In the genomic region with DNA sequence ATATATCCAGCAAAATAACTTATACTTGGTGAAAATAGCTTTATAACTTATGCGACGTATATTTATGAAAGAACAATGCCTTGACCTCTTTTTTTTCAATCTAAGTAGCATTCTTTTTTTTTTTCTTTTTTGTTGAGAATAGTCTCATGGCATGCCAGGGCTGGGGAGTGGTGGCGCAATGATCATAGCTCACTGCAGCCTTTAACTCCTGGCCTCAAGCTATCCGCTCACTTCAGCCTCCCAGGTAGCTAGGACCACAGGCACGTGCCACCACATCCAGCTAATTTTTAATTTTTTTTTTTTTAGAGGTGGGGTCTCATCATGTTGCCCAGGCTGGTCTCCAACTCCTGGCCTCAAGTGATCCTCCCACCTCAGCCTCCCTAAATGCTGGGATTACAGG, we compare ENCODE assay signal across 14 cellular contexts. TPM values are rescaled to one million over a fixed set of nuclear protein-coding genes. Genes with fewer than 3 reads are reported as not detected.
A peak's percentile ranks its signal among the peaks of the same experiment; 100 is the strongest.
DNase-seq lines count a peak whose midpoint lies in the region; ATAC-seq and TF ChIP-seq lines count a peak whose summit lies in the region.
"Had no signal": no experiment of that assay in that cellular context is flagged by ENCODE, and none has a peak within 500 bp of the region (broad histone marks: within the 10 kb centered on the region; RNA-seq: fewer than 3 reads in every experiment).

No MANE protein-coding gene starts in this region.

- no peak overlapping the region for H3K4me3 ChIP-seq in trophoblast cell (ENCODE audit: low read depth, low read length)

- intact Hi-C loops in CD4-positive, alpha-beta T cell (cut with DNase I, micrococcal nuclease) = no loop called here

- no peaks in the 10 kb centered on the region for H3K27me3 Mint-ChIP-seq in CD4-positive, alpha-beta T cell
- no peaks in the 10 kb centered on the region for H3K27me3 Mint-ChIP-seq in effector memory CD8-positive, alpha-beta T cell

- no CpG with 5 or more reads among the region's 5 CpGs for WGBS in trophoblast cell (ENCODE audit: extremely low coverage, insufficient coverage, insufficient read length)

- no peak overlapping the region for H2BK120ac ChIP-seq in trophoblast cell (ENCODE audit: insufficient read depth, low read length, poor library complexity)

- peaks cover 2% of the 10 kb centered on the region for H3K79me1 ChIP-seq in trophoblast cell (ENCODE audit: low read length)

- no peak overlapping the region for H3K23ac ChIP-seq in trophoblast cell (ENCODE audit: low read length)

- no peak overlapping the region for H4K8ac ChIP-seq in trophoblast cell (ENCODE audit: low read depth, low read length)

- CTCF ChIA-PET in CD4-positive, alpha-beta T cell (lab: Charles Lee) = interaction anchor here (0.9 to 3.5 kb wide), 6 partner anchors 12 to 42 kb away, joined by 3 to 9 read pairs (median 3); no protein-coding TSS in a partner anchor

- no peak overlapping the region for H2BK12ac ChIP-seq in trophoblast cell (ENCODE audit: low read length)

- no peaks in the 10 kb centered on the region for H3K36me3 ChIP-seq in trophoblast cell (ENCODE audit: control insufficient read depth in 1 of 2, insufficient read depth in 2 of 2, low read length in 2 of 2)

- peaks cover 84% of the 10 kb centered on the region for H3K4me1 Mint-ChIP-seq in CD4-positive, alpha-beta T cell (ENCODE audit: low read depth)
- peaks cover 41 to 66% of the 10 kb centered on the region in 2 donors for H3K4me1 Mint-ChIP-seq in effector memory CD8-positive, alpha-beta T cell (ENCODE audit: low read depth in 2 of 2)

- H3K27me3 ChIP-seq in CD4-positive, alpha-beta T cell (ENCODE audit: control insufficient read depth, insufficient read depth, low read length) = no peaks in the 10 kb centered on the region
- no peaks in the 10 kb centered on the region for H3K27me3 ChIP-seq in trophoblast cell (ENCODE audit: insufficient read depth, low read length)

- H3K36me3 Mint-ChIP-seq in CD4-positive, alpha-beta T cell (ENCODE audit: low read depth) = peaks cover 39% of the 10 kb centered on the region
- H3K36me3 Mint-ChIP-seq in effector memory CD8-positive, alpha-beta T cell (ENCODE audit: insufficient read depth) = peaks cover 46% of the 10 kb centered on the region

- ATAC-seq in CD4-positive, alpha-beta T cell (ENCODE audit: poor library complexity) = no peak
- peak; percentile 40 for ATAC-seq in effector memory CD8-positive, alpha-beta T cell (replicated peaks)
- ATAC-seq in SK-N-SH treated with all-trans-retinoic acid at 6 μM for 48 hours = no peak

- no peak overlapping the region for H4K12ac ChIP-seq in trophoblast cell (ENCODE audit: low read depth, low read length)

- no peak overlapping the region for H2BK5ac ChIP-seq in trophoblast cell (ENCODE audit: low read depth, low read length, poor library complexity)

- peaks cover 4 to 6% of the 10 kb centered on the region in 2 experiments for H3K4me1 ChIP-seq in trophoblast cell (ENCODE audit: control insufficient read depth in 1 of 2, insufficient read depth in 2 of 2, low read length in 2 of 2)

- peak overlapping the region; percentile 85 for H3K27ac Mint-ChIP-seq in CD4-positive, alpha-beta T cell
- H3K27ac Mint-ChIP-seq in effector memory CD8-positive, alpha-beta T cell = peak overlapping the region; percentile 84 to 87

- no peaks in the 10 kb centered on the region for H3K9me3 ChIP-seq in CD4-positive, alpha-beta T cell (ENCODE audit: control insufficient read depth, low read length)
- peaks cover 1% of the 10 kb centered on the region for H3K9me3 ChIP-seq in trophoblast cell (ENCODE audit: insufficient read depth, low read depth, low read length)

- H3K4ac ChIP-seq in trophoblast cell (ENCODE audit: low read depth, low read length) = no peak overlapping the region

- peak overlapping the region; percentile 38 for H3K4me3 Mint-ChIP-seq in CD4-positive, alpha-beta T cell
- peak overlapping the region; percentile 41 to 68 for H3K4me3 Mint-ChIP-seq in effector memory CD8-positive, alpha-beta T cell

- no peak for DNase-seq in CD4-positive, alpha-beta T cell
- DNase-seq in NCI-H226 = peak; percentile 53
- no peak for DNase-seq in effector memory CD8-positive, alpha-beta T cell
- DNase-seq in trophoblast cell = peak; percentile 85 to 88
- DNase-seq in epidermal melanocyte (ENCODE audit: insufficient read length, low spot score) = no peak
- DNase-seq in NCI-H2081 (lab: John Stamatoyannopoulos, UW) = no peak
- DNase-seq: activated T-cell treated with anti-CD3 and anti-CD28 coated beads for 4 hours; CD8-positive, alpha-beta T cell; effector CD4-positive, alpha-beta T cell; NCI-H187 treated with DMSO at 0.1 percent for 48 hours; NCI-H82; stimulated activated CD4-positive, alpha-beta T cell treated with anti-CD3 and anti-CD28 coated beads, Interleukin-2, amount 100 ng/mL, for 48 hours had no signal

- no peaks in the 10 kb centered on the region for H3K9me3 Mint-ChIP-seq in CD4-positive, alpha-beta T cell
- no peaks in the 10 kb centered on the region for H3K9me3 Mint-ChIP-seq in effector memory CD8-positive, alpha-beta T cell
- H3K9me3 Mint-ChIP-seq: CD8-positive, alpha-beta T cell had no signal

- H2AK5ac ChIP-seq in trophoblast cell (ENCODE audit: low read length) = no peak overlapping the region

- H3K4me2 ChIP-seq in trophoblast cell (ENCODE audit: low read length) = no peak overlapping the region

- no peak overlapping the region for H3K9ac ChIP-seq in trophoblast cell (ENCODE audit: low read length)

- no peak overlapping the region for H3K14ac ChIP-seq in trophoblast cell (ENCODE audit: low read length)

- POLR2A ChIA-PET in CD4-positive, alpha-beta T cell (lab: Charles Lee) = interaction anchor here (0.8 to 12.0 kb wide), 10 partner anchors 8 to 185 kb away, joined by 3 to 176 read pairs (median 6); a partner anchor contains a TSS

- TF ChIP-seq CTCF in CD4-positive, alpha-beta T cell (IDR thresholded peaks at IDR 0.05) = no peak

- no peak overlapping the region for H2AFZ ChIP-seq in trophoblast cell (ENCODE audit: insufficient read depth, low read length, poor library complexity)

- H3K79me2 ChIP-seq in trophoblast cell (ENCODE audit: control insufficient read depth, insufficient read depth, low read length, poor library complexity) = no peaks in the 10 kb centered on the region

- no peak overlapping the region for H3K18ac ChIP-seq in trophoblast cell (ENCODE audit: low read length)

- H4K91ac ChIP-seq in trophoblast cell (ENCODE audit: low read depth, low read length) = no peak overlapping the region

- H3K27ac ChIP-seq in CD4-positive, alpha-beta T cell (ENCODE audit: low read depth, low read length) = no peak overlapping the region
- H3K27ac ChIP-seq in trophoblast cell (ENCODE audit: low read depth, low read length) = no peak overlapping the region
- H3K27ac ChIP-seq: VCaP had no signal

TF ChIP-seq in SK-N-SH treated with all-trans-retinoic acid at 6 μM for 48 hours, 23 proteins besides CTCF, POLR2A, EP300 and RAD21:
- TF ChIP-seq, protein P1, sequence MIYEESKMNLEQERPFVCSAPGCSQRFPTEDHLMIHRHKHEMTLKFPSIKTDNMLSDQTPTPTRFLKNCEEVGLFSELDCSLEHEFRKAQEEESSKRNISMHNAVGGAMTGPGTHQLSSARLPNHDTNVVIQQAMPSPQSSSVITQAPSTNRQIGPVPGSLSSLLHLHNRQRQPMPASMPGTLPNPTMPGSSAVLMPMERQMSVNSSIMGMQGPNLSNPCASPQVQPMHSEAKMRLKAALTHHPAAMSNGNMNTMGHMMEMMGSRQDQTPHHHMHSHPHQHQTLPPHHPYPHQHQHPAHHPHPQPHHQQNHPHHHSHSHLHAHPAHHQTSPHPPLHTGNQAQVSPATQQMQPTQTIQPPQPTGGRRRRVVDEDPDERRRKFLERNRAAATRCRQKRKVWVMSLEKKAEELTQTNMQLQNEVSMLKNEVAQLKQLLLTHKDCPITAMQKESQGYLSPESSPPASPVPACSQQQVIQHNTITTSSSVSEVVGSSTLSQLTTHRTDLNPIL (CRISPR knock-in tag; IDR thresholded peaks at IDR 0.05; ENCODE audit: low read depth) = no peak
- TF ChIP-seq ZNF8 (CRISPR knock-in tag; IDR thresholded peaks at IDR 0.05) = no peak
- TF ChIP-seq, protein P2, sequence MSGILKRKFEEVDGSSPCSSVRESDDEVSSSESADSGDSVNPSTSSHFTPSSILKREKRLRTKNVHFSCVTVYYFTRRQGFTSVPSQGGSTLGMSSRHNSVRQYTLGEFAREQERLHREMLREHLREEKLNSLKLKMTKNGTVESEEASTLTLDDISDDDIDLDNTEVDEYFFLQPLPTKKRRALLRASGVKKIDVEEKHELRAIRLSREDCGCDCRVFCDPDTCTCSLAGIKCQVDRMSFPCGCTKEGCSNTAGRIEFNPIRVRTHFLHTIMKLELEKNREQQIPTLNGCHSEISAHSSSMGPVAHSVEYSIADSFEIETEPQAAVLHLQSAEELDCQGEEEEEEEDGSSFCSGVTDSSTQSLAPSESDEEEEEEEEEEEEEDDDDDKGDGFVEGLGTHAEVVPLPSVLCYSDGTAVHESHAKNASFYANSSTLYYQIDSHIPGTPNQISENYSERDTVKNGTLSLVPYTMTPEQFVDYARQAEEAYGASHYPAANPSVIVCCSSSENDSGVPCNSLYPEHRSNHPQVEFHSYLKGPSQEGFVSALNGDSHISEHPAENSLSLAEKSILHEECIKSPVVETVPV (CRISPR knock-in tag; IDR thresholded peaks at IDR 0.05) = no peak
- no peak for TF ChIP-seq ARNTL (CRISPR knock-in tag; IDR thresholded peaks at IDR 0.05; ENCODE audit: borderline replicate concordance, low read depth)
- TF ChIP-seq TCF4 (CRISPR knock-in tag; IDR thresholded peaks at IDR 0.05; ENCODE audit: borderline replicate concordance) = no peak
- TF ChIP-seq ZC3H10 (CRISPR knock-in tag; IDR thresholded peaks at IDR 0.05) = no peak
- no peak for TF ChIP-seq SNAI2 (CRISPR knock-in tag; IDR thresholded peaks at IDR 0.05)
- TF ChIP-seq BACH2 (CRISPR knock-in tag; IDR thresholded peaks at IDR 0.05; ENCODE audit: borderline replicate concordance) = no peak
- no peak for TF ChIP-seq OSR1 (CRISPR knock-in tag; IDR thresholded peaks at IDR 0.05)
- no peak for TF ChIP-seq PPARA (CRISPR knock-in tag; IDR thresholded peaks at IDR 0.05; ENCODE audit: borderline replicate concordance)
TF ChIP-seq in SK-N-SH treated with all-trans-retinoic acid at 6 μM for 48 hours: peak in this region for 0.

RNA-seq across cellular contexts. Expression of a gene that starts 43.5 kb away (rescaled TPM):
- 10 to 100 TPM; 74.5 to 75.2 TPM for total RNA-seq in CD4-positive, alpha-beta T cell
- polyA plus RNA-seq in trophoblast cell (2013) = 72.5 and 74.2 TPM in 2 replicates

RNA-seq across cellular contexts. Expression of a gene that starts 44.5 kb away (rescaled TPM):
- 10 to 100 TPM in 1 of 2 experiments, 1 to 10 TPM in 1; 9.3 to 11.6 TPM for total RNA-seq in CD4-positive, alpha-beta T cell
- polyA plus RNA-seq in trophoblast cell (2013) = 5.0 and 5.7 TPM in 2 replicates

Comparison
In these comparisons a context has a peak if more than half of its experiments do, and no peak if none do; other contexts are left out.
1. DNase-seq: peak in NCI-H226 (single experiment) and trophoblast cell (2 of 2); none in CD4-positive, alpha-beta T cell (0 of 10), effector memory CD8-positive, alpha-beta T cell (0 of 3), epidermal melanocyte (single experiment) and NCI-H2081 (0 of 2).